8 cellular contexts compared by ENCODE assay signal in genomic region chr3:112303811-112304325, GRCh38. TPM values are rescaled to one million over a fixed set of nuclear protein-coding genes. Genes with fewer than 3 reads are reported as not detected.
DNase-seq lines count a peak whose midpoint lies in the region; ATAC-seq and TF ChIP-seq lines count a peak whose summit lies in the region.

No MANE protein-coding gene starts in this region.

- H3K36me3 ChIP-seq in OCI-LY7 (ENCODE audit: insufficient read depth, low read length), result peaks cover 9% of the 10 kb centered on the region

- no TSS peak for BruUV-seq in OCI-LY7 (replicated peaks; lab: Mats Ljungman, UMichigan)

- peaks cover 24% of the 10 kb centered on the region for H3K4me1 ChIP-seq in OCI-LY7 (ENCODE audit: insufficient read depth, low read length, poor library complexity, severe bottlenecking)

- peak overlapping the region; percentile 2 for H3K27ac ChIP-seq in OCI-LY7 (ENCODE audit: low read depth, low read length, poor library complexity, severe bottlenecking)

- H2AFZ ChIP-seq in OCI-LY7 (ENCODE audit: low read length), result peak overlapping the region; percentile 97

- no peaks in the 10 kb centered on the region for H3K79me2 ChIP-seq in OCI-LY7 (ENCODE audit: insufficient read depth, low read depth, low read length)

- peak overlapping the region; percentile 73 for H3K4me2 ChIP-seq in OCI-LY7 (ENCODE audit: low read length)

- POLR2A ChIA-PET in OCI-LY7 (lab: Charles Lee), result interaction anchor here (0.7 to 3.2 kb wide), 12 partner anchors 10 to 241 kb away, joined by 3 to 16 read pairs (median 4); partner anchors contain the start of gene SLC9C1

- H4K20me1 ChIP-seq in OCI-LY7 (ENCODE audit: insufficient read depth, low read length), result no peaks in the 10 kb centered on the region

- intact Hi-C loops in OCI-LY7 (cut with micrococcal nuclease; ENCODE audit: unreplicated experiment), result no loop called here

- H3K9me3 ChIP-seq in OCI-LY7 (ENCODE audit: low read length), result peaks cover 18% of the 10 kb centered on the region; the same call in 1 of the 2 replicates

- DNase-seq in A172 (ENCODE audit: low spot score), result peak; percentile 28
- peak; percentile 50 for DNase-seq in OCI-LY7 (ENCODE audit: low spot score)
- DNase-seq in germinal center (ENCODE audit: low spot score), result peak; percentile 28
- DNase-seq in pons (ENCODE audit: low spot score), result peak; percentile 41
- DNase-seq in effector CD8-positive, alpha-beta T cell (lab: John Stamatoyannopoulos, UW), result no peak
- no peak for DNase-seq in NCI-H2171 treated with DMSO at 0.1 percent for 48 hours (lab: John Stamatoyannopoulos, UW)
- DNase-seq in activated effector memory CD4-positive, alpha-beta T cell treated with anti-CD3 and anti-CD28 coated beads, Interleukin-2, amount 50 U/mL, for 16 hours, result no peak

- no peak for TF ChIP-seq CTCF in OCI-LY7 (conservative IDR thresholded peaks at IDR 0.05; ENCODE audit: low read length)

- CTCF ChIA-PET in OCI-LY7 (lab: Charles Lee; ENCODE audit: unreplicated experiment), result interaction anchor here (1.0 kb wide), 1 partner anchor 15 kb away, joined by 3 read pairs; no protein-coding TSS in a partner anchor

- no peaks in the 10 kb centered on the region for H3K9me2 ChIP-seq in OCI-LY7 (ENCODE audit: insufficient read depth, low read length)

- ATAC-seq in GM18867 (IDR thresholded peaks at IDR 0.05; ENCODE audit: unreplicated experiment), result peak; percentile 66

- peak overlapping the region; percentile 51 for H3K4me3 ChIP-seq in OCI-LY7 (ENCODE audit: low read depth, low read length, poor library complexity, severe bottlenecking)

RNA-seq across cellular contexts. Expression of gene SLC9C1, which starts 9.9 kb away (rescaled TPM):
- total RNA-seq in A172 (2014; rRNA removed; shearing (Covaris generic)), result not detected in 2 replicates
- not detected in 2 replicates for total RNA-seq in OCI-LY7 (2014; rRNA removed; shearing (Covaris generic))
- total RNA-seq in OCI-LY7 (2022), result not detected in 2 replicates

RNA-seq across cellular contexts. Expression of gene CD200, which starts 29.1 kb away (rescaled TPM):
- not detected in 2 replicates for total RNA-seq in A172 (2014; rRNA removed; shearing (Covaris generic))
- total RNA-seq in OCI-LY7 (2014; rRNA removed; shearing (Covaris generic)), result not detected in 2 replicates
- total RNA-seq in OCI-LY7 (2022), result 0.18 TPM in 1 of 2 replicates, not detected in the other

Comparison
In these comparisons a context has a peak if more than half of its experiments do, and no peak if none do; other contexts are left out.
1. DNase-seq: peak in A172 (single experiment), OCI-LY7 (single experiment), germinal center (single experiment) and pons (single experiment); none in effector CD8-positive, alpha-beta T cell (single experiment), NCI-H2171 treated with DMSO at 0.1 percent for 48 hours (single experiment) and activated effector memory CD4-positive, alpha-beta T cell treated with anti-CD3 and anti-CD28 coated beads, Interleukin-2, amount 50 U/mL, for 16 hours (single experiment).